In genomic region chr9:93261735-93262523, GRCh38 we compare ENCODE assay signal across 1 cellular context.
TF ChIP-seq lines count a peak whose summit lies in the region.

No MANE protein-coding gene starts in this region.

TF ChIP-seq in GM23338, 12 proteins besides CTCF, POLR2A, EP300 and RAD21 (continued from another document):
- TF ChIP-seq ZNF462 (CRISPR knock-in tag; IDR thresholded peaks at IDR 0.05) (no peak), NANOG (IDR thresholded peaks at IDR 0.05; ENCODE audit: borderline replicate concordance) (no peak)
